ENCODE assay signal across 8 cellular contexts in the genomic region with DNA sequence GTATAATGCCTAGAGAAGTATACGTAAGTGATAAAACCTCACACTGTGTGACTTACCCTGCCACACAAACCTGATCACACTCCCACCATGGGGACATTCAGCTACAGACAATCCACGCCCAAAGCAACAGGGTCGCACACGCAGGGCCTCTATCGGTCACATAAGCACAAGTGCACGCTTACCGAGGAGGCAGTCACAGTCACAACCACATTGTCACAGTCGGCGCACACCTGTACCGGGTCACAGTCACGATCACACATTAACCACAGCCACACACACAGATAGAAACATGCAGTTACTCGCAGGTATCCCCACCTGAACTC. TPM values are rescaled to one million over a fixed set of nuclear protein-coding genes. Genes with fewer than 3 reads are reported as not detected.
DNase-seq lines count a peak whose midpoint lies in the region; ATAC-seq and TF ChIP-seq lines count a peak whose summit lies in the region.

No MANE protein-coding gene starts in this region.

- peak overlapping the region; percentile 99 for H3K27ac ChIP-seq in hepatocyte
- peak overlapping the region; percentile 94 to 97 (median 96) for H3K27ac ChIP-seq in spleen

- TF ChIP-seq POLR2A in spleen (IDR thresholded peaks at IDR 0.05), result no peak

- H3K9me3 ChIP-seq in hepatocyte (ENCODE audit: low read depth) (peaks cover 4% of the 10 kb centered on the region), spleen (peaks cover 0 to 44% (median 22%) of the 10 kb centered on the region in 8 donors)

- intact Hi-C loops in spleen (cut with DNase I; ENCODE audit: low total_unique reads), result loop anchor here (5.0 kb wide), 1 partner anchor 71 kb away; a partner anchor contains a TSS

- H3K4me1 Mint-ChIP-seq in activated naive CD8-positive, alpha-beta T cell treated with anti-CD3 and anti-CD28 coated beads for 36 hours, result peaks cover 24% of the 10 kb centered on the region

- H3K4me3 ChIP-seq in hepatocyte, result peak overlapping the region; percentile 72
- peak overlapping the region; percentile 56 to 83 (median 69) for H3K4me3 ChIP-seq in spleen

- peak; percentile 17 for ATAC-seq in HG02870 (IDR thresholded peaks at IDR 0.05; ENCODE audit: unreplicated experiment)

- 2% methylated on average over 12 of the region's 12 CpGs for WGBS in hepatocyte (ENCODE audit: low lambda C conversion rate, missing lambda C conversion rate)
- WGBS in spleen, 5 donors, result 0 to 3% (median 1%) methylated on average over 12 of the region's 12 CpGs

- H3K4me2 ChIP-seq in hepatocyte, result peak overlapping the region; percentile 87

- peak overlapping the region; percentile 100 for H3K27ac Mint-ChIP-seq in activated naive CD8-positive, alpha-beta T cell treated with anti-CD3 and anti-CD28 coated beads for 36 hours

- peaks cover 21% of the 10 kb centered on the region for H3K9me3 Mint-ChIP-seq in activated naive CD8-positive, alpha-beta T cell treated with anti-CD3 and anti-CD28 coated beads for 36 hours

- peak overlapping the region; percentile 71 for H2AFZ ChIP-seq in hepatocyte

- no peaks in the 10 kb centered on the region for H4K20me1 ChIP-seq in hepatocyte (ENCODE audit: insufficient read depth, poor library complexity, severe bottlenecking)

- H3K4me3 Mint-ChIP-seq in activated naive CD8-positive, alpha-beta T cell treated with anti-CD3 and anti-CD28 coated beads for 36 hours, result peak overlapping the region; percentile 88

- DNase-seq in activated effector memory CD4-positive, alpha-beta T cell treated with anti-CD3 and anti-CD28 coated beads, Interleukin-2, amount 50 U/mL, for 16 hours, result peak; percentile 80
- DNase-seq in activated effector memory CD4-positive, alpha-beta T cell treated with Interleukin-2 at 50 U/mL for 16 hours, result no peak
- peak; percentile 79 for DNase-seq in NCI-H82 (lab: John Stamatoyannopoulos, UW)
- peak; percentile 47 for DNase-seq in activated naive CD8-positive, alpha-beta T cell treated with anti-CD3 and anti-CD28 coated beads for 36 hours
- peak; percentile 40 for DNase-seq in hepatocyte (ENCODE audit: low spot score)
- no peak for DNase-seq in spleen
- DNase-seq in NCI-H2081 treated with DMSO at 0.1 percent for 48 hours (lab: John Stamatoyannopoulos, UW), result no peak

- TF ChIP-seq CTCF in hepatocyte (IDR thresholded peaks at IDR 0.05; ENCODE audit: poor library complexity) (no peak), spleen (IDR thresholded peaks at IDR 0.05 in 8 of 11, conservative IDR thresholded peaks at IDR 0.05 in 3 of 11) (no peak)

- no peaks in the 10 kb centered on the region for H3K27me3 Mint-ChIP-seq in activated naive CD8-positive, alpha-beta T cell treated with anti-CD3 and anti-CD28 coated beads for 36 hours

- no peaks in the 10 kb centered on the region for H3K27me3 ChIP-seq in hepatocyte
- H3K27me3 ChIP-seq in spleen (replicated peaks in 1 of 7), result no peaks in the 10 kb centered on the region

- H3K9me2 ChIP-seq in hepatocyte (replicated peaks; ENCODE audit: insufficient read depth), result no peaks in the 10 kb centered on the region

- peaks cover 59% of the 10 kb centered on the region for H3K36me3 Mint-ChIP-seq in activated naive CD8-positive, alpha-beta T cell treated with anti-CD3 and anti-CD28 coated beads for 36 hours

- H3K4me1 ChIP-seq in hepatocyte (ENCODE audit: insufficient read depth) (peaks cover 6% of the 10 kb centered on the region), spleen (peaks cover 0 to 25% (median 21%) of the 10 kb centered on the region in 6 donors)

- H3K36me3 ChIP-seq in hepatocyte (replicated peaks; ENCODE audit: insufficient read depth, low read depth) (no peaks in the 10 kb centered on the region), spleen (peaks cover 0 to 19% (median 0%) of the 10 kb centered on the region in 6 donors)

- peaks cover 48% of the 10 kb centered on the region for H3K79me2 ChIP-seq in hepatocyte

RNA-seq across cellular contexts. Expression of a gene that starts 0.6 kb away (rescaled TPM):
- total RNA-seq in activated naive CD8-positive, alpha-beta T cell treated with anti-CD3 and anti-CD28 coated beads for 36 hours, result 1 to 10 TPM; 6.0 to 7.8 TPM
- total RNA-seq in hepatocyte, result 12.7 and 13.0 TPM in 2 replicates
- polyA plus RNA-seq in hepatocyte, result 4.0 and 5.8 TPM in 2 replicates
- total RNA-seq in spleen, result 10 to 100 TPM; 14.6 to 24.8 (median 17.5) TPM
- polyA plus RNA-seq in spleen, result 1 to 10 TPM; 6.6 to 7.6 (median 7.4) TPM

RNA-seq across cellular contexts. Expression of a gene that starts 39.3 kb away (rescaled TPM):
- 1 to 10 TPM; 6.2 to 8.3 TPM for total RNA-seq in activated naive CD8-positive, alpha-beta T cell treated with anti-CD3 and anti-CD28 coated beads for 36 hours
- total RNA-seq in hepatocyte, result 16.4 and 20.3 TPM in 2 replicates
- 11.8 and 12.9 TPM in 2 replicates for polyA plus RNA-seq in hepatocyte
- 10 to 100 TPM in 5 of 7 donors, 1 to 10 TPM in 2; 8.7 to 14.8 (median 12.4) TPM for total RNA-seq in spleen
- 1 to 10 TPM; 2.9 to 5.4 (median 3.7) TPM for polyA plus RNA-seq in spleen

Comparison
In these comparisons a context has a peak if more than half of its experiments do, and no peak if none do; other contexts are left out.
1. DNase-seq: peak in activated effector memory CD4-positive, alpha-beta T cell treated with anti-CD3 and anti-CD28 coated beads, Interleukin-2, amount 50 U/mL, for 16 hours (single experiment), NCI-H82 (single experiment), activated naive CD8-positive, alpha-beta T cell treated with anti-CD3 and anti-CD28 coated beads for 36 hours (single experiment) and hepatocyte (single experiment); none in activated effector memory CD4-positive, alpha-beta T cell treated with Interleukin-2 at 50 U/mL for 16 hours (single experiment), spleen (single experiment) and NCI-H2081 treated with DMSO at 0.1 percent for 48 hours (single experiment).